In genomic region chr2:237482485-237482884, GRCh38 we compare ENCODE assay signal across 10 cellular contexts. TPM values are rescaled to one million over a fixed set of nuclear protein-coding genes. Genes with fewer than 3 reads are reported as not detected.
DNase-seq lines count a peak whose midpoint lies in the region; ATAC-seq lines count a peak whose summit lies in the region.
"Had no signal": no experiment of that assay in that cellular context is flagged by ENCODE, and none has a peak within 500 bp of the region (broad histone marks: within the 10 kb centered on the region; RNA-seq: fewer than 3 reads in every experiment).

No MANE protein-coding gene starts in this region.

- ATAC-seq in left ventricle myocardium superior (peak; percentile 90), HG03432 (IDR thresholded peaks at IDR 0.05; ENCODE audit: unreplicated experiment) (no peak), GM21723 (IDR thresholded peaks at IDR 0.05; ENCODE audit: unreplicated experiment) (no peak), GM21737 (IDR thresholded peaks at IDR 0.05; ENCODE audit: unreplicated experiment) (no peak)

- H3K4me1 ChIP-seq in skeletal muscle tissue (ENCODE audit: control insufficient read depth in 3 of 3, insufficient read depth in 3 of 3, low read length in 3 of 3): peaks cover 20 to 33% (median 30%) of the 10 kb centered on the region in 3 donors

- no peaks in the 10 kb centered on the region for H3K36me3 ChIP-seq in skeletal muscle tissue (ENCODE audit: control insufficient read depth in 3 of 3, insufficient read depth in 3 of 3, low read length in 3 of 3)
- H3K36me3 ChIP-seq: cardiac muscle cell had no signal

- DNase-seq in H4 (ENCODE audit: low spot score) (peak; percentile 78), RPMI7951 (ENCODE audit: low read depth) (peak; percentile 90), left ventricle myocardium superior (peak; percentile 88), RPMI8226 (no peak)

- peak overlapping the region; percentile 63 for H3K27ac ChIP-seq in skeletal muscle tissue (ENCODE audit: low read depth, low read length)
- H3K27ac ChIP-seq: cardiac muscle cell had no signal

- H3K9me3 ChIP-seq in skeletal muscle tissue (ENCODE audit: control insufficient read depth in 3 of 3, low read length in 3 of 3): no peaks in the 10 kb centered on the region

- peak overlapping the region in 2 of 3 donors; percentile 6 to 68 for H3K9ac ChIP-seq in skeletal muscle tissue (ENCODE audit: low read depth in 1 of 3, low read length in 3 of 3)

- peaks cover 0 to 20% (median 12%) of the 10 kb centered on the region in 3 donors for H3K27me3 ChIP-seq in skeletal muscle tissue (ENCODE audit: control insufficient read depth in 3 of 3, insufficient read depth in 3 of 3, low read length in 3 of 3)

- intact Hi-C loops in left ventricle myocardium superior (cut with micrococcal nuclease): no loop called here

- H3K4me3 ChIP-seq in skeletal muscle tissue (ENCODE audit: low read length in 3 of 3): peak overlapping the region in 2 of 3 donors; percentile 39 to 63
- H3K4me3 ChIP-seq: cardiac muscle cell had no signal

RNA-seq across cellular contexts. Expression of gene MLPH, which starts 4.6 kb away (rescaled TPM):
- total RNA-seq in H4 (2014; rRNA removed; shearing (Covaris generic)): 7.7 and 9.9 TPM in 2 replicates
- total RNA-seq in RPMI7951 (2014; rRNA removed; shearing (Covaris generic)): 121 and 159 TPM in 2 replicates
- total RNA-seq in left ventricle myocardium superior (88.9 TPM), skeletal muscle tissue (not detected)
- total RNA-seq: neural crest cell had no signal
